ENCODE assay signal across 1 cellular context in genomic region chr5:173057062-173057924, GRCh38.
TF ChIP-seq lines count a peak whose summit lies in the region.

No MANE protein-coding gene starts in this region.

TF ChIP-seq in K562, 482 proteins besides CTCF, POLR2A, EP300 and RAD21 (continued from another document):
- TF ChIP-seq ZKSCAN8 (CRISPR knock-in tag; IDR thresholded peaks at IDR 0.05) (no peak), TBL1XR1 (IDR thresholded peaks at IDR 0.05; ENCODE audit: low read length in 2 of 2) (peak in 1 of 2 experiments; percentile 72; a peak in 2 of 4 replicates), MAZ (CRISPR knock-in tag; conservative IDR thresholded peaks at IDR 0.05 in 1 of 2, IDR thresholded peaks at IDR 0.05 in 1 of 2) (peak; percentile 92 to 94), ZKSCAN1 (IDR thresholded peaks at IDR 0.05; ENCODE audit: low read depth, low read length) (peak; percentile 43; the same call in 1 of the 2 replicates), SRF (CRISPR knock-in tag; IDR thresholded peaks at IDR 0.05) (peak in 1 of 2 experiments; percentile 58; a peak in 1 of 4 replicates), CREM (IDR thresholded peaks at IDR 0.05; ENCODE audit: low read depth) (peak; percentile 65; the same call in 1 of the 2 replicates), EHMT2 (IDR thresholded peaks at IDR 0.05) (no peak), L3MBTL2 (IDR thresholded peaks at IDR 0.05) (0 out of 2 replicates have a peak, but pooled peaks have one; percentile 38), TSHZ1 (CRISPR knock-in tag; IDR thresholded peaks at IDR 0.05) (no peak), NFYB (IDR thresholded peaks at IDR 0.05; ENCODE audit: extremely low read depth, insufficient read length) (peak; percentile 74), CBX8 (IDR thresholded peaks at IDR 0.05; ENCODE audit: borderline replicate concordance, extremely low read depth, low read depth, low read length, poor library complexity, severe bottlenecking) (no peak), TBP (optimal IDR thresholded peaks at IDR 0.05; ENCODE audit: low read depth, low read length) (peak; percentile 46), POLR2G (IDR thresholded peaks at IDR 0.05; ENCODE audit: low read depth, low read length) (peak; percentile 66)
